In the genomic region with DNA sequence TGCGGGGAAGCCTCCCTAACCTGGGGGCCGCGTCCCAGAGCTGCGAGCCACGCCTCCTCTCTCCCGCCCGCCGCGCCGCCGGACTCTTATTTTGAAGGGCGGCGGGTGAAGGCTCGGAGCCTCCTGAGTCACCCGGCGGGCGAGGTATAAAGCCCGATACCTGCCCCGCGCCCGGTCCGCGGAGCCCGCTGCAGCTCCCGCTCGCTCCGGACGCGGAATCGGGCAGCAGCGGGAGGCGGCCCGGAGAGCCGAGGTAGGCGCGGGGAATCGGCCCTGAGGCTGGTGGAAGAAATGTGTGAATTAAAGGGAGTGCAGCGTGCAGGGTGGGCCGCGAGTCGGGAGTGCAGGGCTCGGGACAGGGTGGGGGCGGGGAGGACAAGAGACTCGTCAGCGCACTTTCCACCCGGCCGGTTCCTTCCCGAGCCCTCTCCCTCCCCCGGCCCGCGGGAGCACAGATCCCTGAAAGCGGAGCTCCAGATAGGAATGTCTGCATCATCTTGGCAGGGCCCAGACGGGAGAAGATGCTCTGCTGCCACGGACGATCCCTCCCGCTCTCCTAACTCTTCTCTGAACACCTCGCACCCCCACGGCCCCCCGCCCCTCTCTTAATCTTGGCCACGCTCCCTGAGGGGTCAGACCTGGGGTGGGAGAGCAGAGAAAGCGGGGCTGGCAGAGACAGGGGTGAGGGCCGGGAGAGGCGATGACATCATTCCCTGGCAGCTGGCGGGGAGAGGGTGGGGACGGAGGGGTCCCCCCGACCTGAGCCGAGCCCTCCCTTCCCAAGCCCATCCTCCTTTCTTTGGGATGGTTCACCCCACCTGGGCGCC, we compare ENCODE assay signal across 8 cellular contexts.
DNase-seq lines count a peak whose midpoint lies in the region; ATAC-seq lines count a peak whose summit lies in the region.

No MANE protein-coding gene starts in this region.

- H3K9me3 ChIP-seq in esophagus (ENCODE audit: control insufficient read depth in 2 of 2, insufficient read depth in 1 of 2, low read depth in 1 of 2, low read length in 1 of 2) (no peaks in the 10 kb centered on the region), muscle layer of duodenum (ENCODE audit: control insufficient read depth in 1 of 2, low read length in 2 of 2) (no peaks in the 10 kb centered on the region)

- WGBS in esophagus, 2 donors = 0 to 1% methylated on average over 43 to 68 of the region's 68 CpGs

- H3K27me3 ChIP-seq in esophagus (ENCODE audit: control insufficient read depth in 1 of 2, insufficient read depth in 2 of 2, low read length in 2 of 2) = no peaks in the 10 kb centered on the region
- no peaks in the 10 kb centered on the region for H3K27me3 ChIP-seq in muscle layer of duodenum (ENCODE audit: low read depth, low read length)

- H3K27me3 Mint-ChIP-seq in activated T-cell treated with anti-CD3 and anti-CD28 coated beads, Interleukin-2, amount 50 U/mL, for 4 hours (ENCODE audit: low read depth) = peaks cover 57% of the 10 kb centered on the region

- H3K36me3 Mint-ChIP-seq in activated T-cell treated with anti-CD3 and anti-CD28 coated beads, Interleukin-2, amount 50 U/mL, for 4 hours (ENCODE audit: insufficient read depth) = no peaks in the 10 kb centered on the region

- H3K4me3 ChIP-seq in esophagus (ENCODE audit: low read depth in 1 of 2, low read length in 2 of 2) (peak overlapping the region; percentile 73 to 97), muscle layer of duodenum (ENCODE audit: low read depth in 1 of 2, low read length in 2 of 2) (peak overlapping the region; percentile 77 to 83)

- H3K9me3 Mint-ChIP-seq in activated T-cell treated with anti-CD3 and anti-CD28 coated beads, Interleukin-2, amount 50 U/mL, for 4 hours = no peaks in the 10 kb centered on the region

- H3K27ac ChIP-seq in esophagus (ENCODE audit: low read depth in 2 of 2, low read length in 1 of 2) = peak overlapping the region; percentile 91 to 94
- peak overlapping the region; percentile 91 for H3K27ac ChIP-seq in muscle layer of duodenum (ENCODE audit: low read length)

- ATAC-seq in GM18870 (IDR thresholded peaks at IDR 0.05; ENCODE audit: unreplicated experiment) (peak; percentile 70), HG03095 (IDR thresholded peaks at IDR 0.05; ENCODE audit: unreplicated experiment) (peak; percentile 91)
- ATAC-seq in activated T-cell treated with anti-CD3 and anti-CD28 coated beads, Interleukin-2, amount 50 U/mL, for 4 hours = peak; percentile 92 to 94

- H3K36me3 ChIP-seq in esophagus (ENCODE audit: control insufficient read depth in 2 of 2, insufficient read depth in 2 of 2, low read length in 1 of 2) = no peaks in the 10 kb centered on the region
- H3K36me3 ChIP-seq in muscle layer of duodenum (ENCODE audit: control insufficient read depth in 1 of 2, insufficient read depth in 2 of 2, low read length in 2 of 2) = peaks cover 0 to 4% of the 10 kb centered on the region in 2 donors

- DNase-seq in AG08395 (ENCODE audit: low spot score) = peak; percentile 84
- peak; percentile 44 for DNase-seq in NCI-H774 (lab: John Stamatoyannopoulos, UW)
- DNase-seq in activated T-cell treated with anti-CD3 and anti-CD28 coated beads, Interleukin-2, amount 50 U/mL, for 4 hours = peak; percentile 36
- DNase-seq in stimulated activated naive CD4-positive, alpha-beta T cell treated with Interleukin-2 at 50 U/mL for 16 hours (lab: John Stamatoyannopoulos, UW) = peak; percentile 51

- peak overlapping the region; percentile 65 for H3K4me3 Mint-ChIP-seq in activated T-cell treated with anti-CD3 and anti-CD28 coated beads, Interleukin-2, amount 50 U/mL, for 4 hours

- peaks cover 10% of the 10 kb centered on the region for H3K4me1 Mint-ChIP-seq in activated T-cell treated with anti-CD3 and anti-CD28 coated beads, Interleukin-2, amount 50 U/mL, for 4 hours (ENCODE audit: low read depth)

- peaks cover 0 to 2% of the 10 kb centered on the region in 2 donors for H3K4me1 ChIP-seq in esophagus (ENCODE audit: control insufficient read depth in 2 of 2, insufficient read depth in 2 of 2, low read length in 1 of 2)
- H3K4me1 ChIP-seq in muscle layer of duodenum (ENCODE audit: control insufficient read depth in 1 of 2, insufficient read depth in 2 of 2, low read length in 2 of 2) = peaks cover 9 to 12% of the 10 kb centered on the region in 2 donors

Comparison
In these comparisons a context has a peak if more than half of its experiments do, and no peak if none do; other contexts are left out.
1. Peak in every context shown above with its lines: DNase-seq, ATAC-seq, H3K4me3 ChIP-seq and H3K27ac ChIP-seq.